Comparison of ENCODE assay signal across 26 cellular contexts in genomic region chr7:143497008-143497795, GRCh38. TPM values are rescaled to one million over a fixed set of nuclear protein-coding genes. Genes with fewer than 3 reads are reported as not detected.
"Had no signal": no experiment of that assay in that cellular context is flagged by ENCODE, and none has a peak within 500 bp of the region (broad histone marks: within the 10 kb centered on the region; RNA-seq: fewer than 3 reads in every experiment).

No MANE protein-coding gene starts in this region.

- ATAC-seq: activated CD8-positive, alpha-beta T cell treated with anti-CD3 and anti-CD28 coated beads for 36 hours; activated T-cell treated with anti-CD3 and anti-CD28 coated beads, Interleukin-2, amount 50 U/mL, for 72 hours; T-cell had no signal

- H3K27ac ChIP-seq: breast epithelium, Peyer's patch, RWPE1, VCaP had no signal

- H3K36me3 ChIP-seq: breast epithelium, Peyer's patch had no signal

- DNase-seq: activated CD4-positive, alpha-beta T cell treated with anti-CD3 and anti-CD28 coated beads for 4 hours; activated CD4-positive, CD25-positive, alpha-beta regulatory T cell; activated CD8-positive, alpha-beta memory T cell treated with anti-CD3 and anti-CD28 coated beads, Interleukin-2, amount 50 U/mL, for 4 hours; activated CD8-positive, alpha-beta T cell treated with anti-CD3 and anti-CD28 coated beads for 36 hours; activated gamma-delta T cell treated with Interleukin-2 at 50 U/mL for 16 hours; activated naive CD4-positive, alpha-beta T cell treated with anti-CD3 and anti-CD28 coated beads, Interleukin-2, amount 50 U/mL, for 16 hours; activated T-cell treated with anti-CD3 and anti-CD28 coated beads, Interleukin-2, amount 50 U/mL, for 72 hours; aorta; caudate nucleus; MM.1S; NCI-H1105 treated with DMSO at 0.1 percent for 48 hours; NCI-H1436 treated with DMSO at 0.1 percent for 48 hours; NCI-H187; NCI-H2081; NCI-H524; Peyer's patch; SHP77 treated with DMSO at 0.1 percent for 48 hours; T-cell; T-helper 2 cell; T1000 had no signal

- H3K9me3 ChIP-seq: breast epithelium, Peyer's patch had no signal

- H3K4me1 ChIP-seq: breast epithelium, Peyer's patch had no signal

- H3K4me3 ChIP-seq: breast epithelium, Peyer's patch had no signal

- H3K27me3 ChIP-seq: breast epithelium, Peyer's patch had no signal

RNA-seq across cellular contexts. Expression of gene TAS2R41, which starts 19.5 kb away (rescaled TPM):
- total RNA-seq: activated CD8-positive, alpha-beta T cell treated with anti-CD3 and anti-CD28 coated beads for 36 hours; activated T-cell treated with anti-CD3 and anti-CD28 coated beads, Interleukin-2, amount 50 U/mL, for 72 hours; activated T-helper 2 cell treated with anti-CD3 and anti-CD28 coated beads, Interferon-gamma antibody, Interleukin-2, Interleukin-4, amounts not matched to agents 10 μg/mL and 5 μg/mL and 100 μg/mL, durations not matched to agents 14 hours and 24 hours and 36 hours; cerebellum; Peyer's patch; SK-MEL-5 had no signal
- polyA plus RNA-seq: aorta had no signal

RNA-seq across cellular contexts. Expression of gene TAS2R60, which starts 53.9 kb away (rescaled TPM):
- total RNA-seq: activated CD8-positive, alpha-beta T cell treated with anti-CD3 and anti-CD28 coated beads for 36 hours; activated T-cell treated with anti-CD3 and anti-CD28 coated beads, Interleukin-2, amount 50 U/mL, for 72 hours; activated T-helper 2 cell treated with anti-CD3 and anti-CD28 coated beads, Interferon-gamma antibody, Interleukin-2, Interleukin-4, amounts not matched to agents 10 μg/mL and 5 μg/mL and 100 μg/mL, durations not matched to agents 14 hours and 24 hours and 36 hours; cerebellum; SK-MEL-5 had no signal
- polyA plus RNA-seq: aorta had no signal
